ENCODE assay signal across 8 cellular contexts in the genomic region with DNA sequence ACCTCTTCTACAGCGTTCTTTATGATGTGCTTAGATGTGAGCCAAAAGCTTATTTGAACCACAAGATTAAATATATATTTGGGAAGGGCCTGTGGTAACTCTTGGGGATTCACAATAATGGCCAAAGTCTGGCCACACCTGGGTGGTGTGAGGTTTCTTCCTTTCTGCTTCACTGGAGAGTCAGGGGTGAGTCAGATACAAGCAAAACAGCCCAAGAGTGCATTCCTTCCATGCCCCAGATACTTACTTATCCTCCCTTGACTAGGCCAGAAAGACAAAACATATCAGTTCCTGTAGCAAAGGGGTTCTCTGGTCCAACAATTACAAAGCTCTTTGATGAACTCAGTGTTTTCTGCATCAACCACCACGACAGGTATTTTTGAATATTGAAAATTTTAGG. TPM values are rescaled to one million over a fixed set of nuclear protein-coding genes. Genes with fewer than 3 reads are reported as not detected.
DNase-seq lines count a peak whose midpoint lies in the region; TF ChIP-seq lines count a peak whose summit lies in the region.

No MANE protein-coding gene starts in this region.

- H3K9me2 ChIP-seq in GM23248 (ENCODE audit: insufficient read depth) = no peaks in the 10 kb centered on the region
- H3K9me2 ChIP-seq in PC-9 (ENCODE audit: insufficient read depth) = no peaks in the 10 kb centered on the region

- intact Hi-C loops in PC-9 (cut with micrococcal nuclease; ENCODE audit: unreplicated experiment) = loop anchor here (1.0 to 2.0 kb wide), 3 partner anchors 9 to 481 kb away; no protein-coding TSS in a partner anchor

- no peak overlapping the region for H2BK120ac ChIP-seq in neuronal stem cell (ENCODE audit: low read depth, low read length)

- H2AFZ ChIP-seq in GM23248 (no peak overlapping the region), PC-9 (peak overlapping the region; percentile 34; the same call in 1 of the 2 replicates), neuronal stem cell (ENCODE audit: low read length) (no peak overlapping the region)

- H3K36me3 Mint-ChIP-seq in mesothelial cell of epicardium = no peaks in the 10 kb centered on the region

- H3K27ac ChIP-seq in GM23248 = peak overlapping the region; percentile 15; the same call in 1 of the 2 replicates
- H3K27ac ChIP-seq in PC-9 = peak overlapping the region; percentile 57
- H3K27ac ChIP-seq in neuronal stem cell (replicated peaks; ENCODE audit: low read length) = no peak overlapping the region

- no TSS peak for BruUV-seq in PC-9 (replicated peaks; lab: Mats Ljungman, UMichigan)

- no peak overlapping the region for H3K14ac ChIP-seq in neuronal stem cell (ENCODE audit: low read length)

- H3K4me1 ChIP-seq in GM23248 (ENCODE audit: insufficient read depth) (peaks cover 53% of the 10 kb centered on the region), PC-9 (replicated peaks; ENCODE audit: insufficient read depth) (peaks cover 28% of the 10 kb centered on the region), neuronal stem cell (ENCODE audit: control insufficient read depth in 2 of 2, insufficient read depth in 1 of 2, low read depth in 1 of 2, low read length in 2 of 2) (peaks cover 0 to 2% of the 10 kb centered on the region in 2 donors)

- no peak overlapping the region for H2BK15ac ChIP-seq in neuronal stem cell (ENCODE audit: low read length)

- H3K4me3 ChIP-seq in GM23248 = no peak overlapping the region
- no peak overlapping the region for H3K4me3 ChIP-seq in PC-9
- H3K4me3 ChIP-seq in neuronal stem cell (ENCODE audit: low read length in 2 of 2) = no peak overlapping the region

- no peaks in the 10 kb centered on the region for H3K9me3 Mint-ChIP-seq in mesothelial cell of epicardium

- peak overlapping the region; percentile 7 for H3K4me2 ChIP-seq in GM23248 (ENCODE audit: unreplicated experiment)
- H3K4me2 ChIP-seq in PC-9 = peak overlapping the region; percentile 27
- H3K4me2 ChIP-seq in neuronal stem cell (ENCODE audit: insufficient read depth, low read length, poor library complexity, severe bottlenecking) = no peak overlapping the region

- H4K8ac ChIP-seq in neuronal stem cell (ENCODE audit: low read depth, low read length) = no peak overlapping the region

- no peak overlapping the region for H2BK5ac ChIP-seq in neuronal stem cell (ENCODE audit: low read length)

- H3K27me3 ChIP-seq in GM23248 (replicated peaks; ENCODE audit: insufficient read depth) (no peaks in the 10 kb centered on the region), PC-9 (ENCODE audit: insufficient read depth, low read depth) (no peaks in the 10 kb centered on the region), neuronal stem cell (ENCODE audit: control insufficient read depth in 3 of 3, insufficient read depth in 3 of 3, low read depth in 1 of 3, low read length in 3 of 3) (peaks cover 0 to 5% (median 0%) of the 10 kb centered on the region in 3 experiments)

- H3K9me3 ChIP-seq in GM23248 (ENCODE audit: low read depth) (no peaks in the 10 kb centered on the region), PC-9 (ENCODE audit: insufficient read depth, low read depth) (no peaks in the 10 kb centered on the region; the same call in 1 of the 2 replicates), neuronal stem cell (replicated peaks in 1 of 2; ENCODE audit: control insufficient read depth in 2 of 2, insufficient read depth in 1 of 2, low read depth in 1 of 2, low read length in 2 of 2) (no peaks in the 10 kb centered on the region)

- CTCF ChIA-PET in PC-9 (lab: Charles Lee) = interaction anchor here (0.9 to 2.1 kb wide), 5 partner anchors 9 to 122 kb away, joined by 4 to 7 read pairs (median 4); no protein-coding TSS in a partner anchor

- H3F3A ChIP-seq in GM23248 (ENCODE audit: insufficient read depth) = peaks cover 19% of the 10 kb centered on the region
- peaks cover 20% of the 10 kb centered on the region for H3F3A ChIP-seq in PC-9 (ENCODE audit: insufficient read depth, low read depth)

- in situ Hi-C loops in GM13976 (cut with MboI; ENCODE audit: low sequenced_read_pairs, unreplicated experiment) = no loop called here
- in situ Hi-C loops in GM23248 (cut with MboI) = no loop called here

- TF ChIP-seq CTCF in GM13976 (IDR thresholded peaks at IDR 0.05; ENCODE audit: borderline replicate concordance, control extremely low read depth, extremely low read depth, insufficient read depth, missing control alignments) = no peak
- TF ChIP-seq CTCF in PC-9 (conservative IDR thresholded peaks at IDR 0.05) = no peak
- no peak for TF ChIP-seq CTCF in mesothelial cell of epicardium (IDR thresholded peaks at IDR 0.05; ENCODE audit: unreplicated experiment)

- H3K27ac Mint-ChIP-seq in mesothelial cell of epicardium = no peak overlapping the region

- H3K4ac ChIP-seq in neuronal stem cell (ENCODE audit: low read length) = no peak overlapping the region

- H3K18ac ChIP-seq in neuronal stem cell (ENCODE audit: low read length) = no peak overlapping the region

- no peaks in the 10 kb centered on the region for H4K20me1 ChIP-seq in GM23248 (ENCODE audit: insufficient read depth)
- no peaks in the 10 kb centered on the region for H4K20me1 ChIP-seq in PC-9 (ENCODE audit: insufficient read depth)

- H2BK12ac ChIP-seq in neuronal stem cell (ENCODE audit: low read length) = no peak overlapping the region

- no peak overlapping the region for H3K4me3 Mint-ChIP-seq in mesothelial cell of epicardium

- H3K36me3 ChIP-seq in GM23248 (ENCODE audit: low read depth) (no peaks in the 10 kb centered on the region), PC-9 (ENCODE audit: low read depth) (no peaks in the 10 kb centered on the region), neuronal stem cell (replicated peaks in 1 of 2; ENCODE audit: control insufficient read depth in 2 of 2, insufficient read depth in 2 of 2, low read length in 2 of 2) (no peaks in the 10 kb centered on the region)

- POLR2A ChIA-PET in PC-9 (lab: Charles Lee; ENCODE audit: unreplicated experiment) = interaction anchor here (0.5 to 1.4 kb wide), 6 partner anchors 9 to 385 kb away, joined by 3 to 30 read pairs (median 5); partner anchors contain the start of gene ABHD10

- no peak overlapping the region for H3K9ac ChIP-seq in GM23248
- no peak overlapping the region for H3K9ac ChIP-seq in neuronal stem cell (ENCODE audit: low read depth, low read length, poor library complexity)

- 19 to 30% methylated on average over 2 of the region's 2 CpGs for WGBS in GM23248 (ENCODE audit: low coverage in 1 of 2, low lambda C conversion rate in 2 of 2, missing lambda C conversion rate in 2 of 2), 2 experiments
- WGBS in neuronal stem cell (ENCODE audit: extremely low coverage in 2 of 2, insufficient read length in 2 of 2, insufficient replicate concordance in 1 of 2), 2 donors = no CpG with 5 or more reads among the region's 2 CpGs

- no peaks in the 10 kb centered on the region for H3K27me3 Mint-ChIP-seq in mesothelial cell of epicardium (ENCODE audit: low read depth)

- no peak overlapping the region for H4K91ac ChIP-seq in neuronal stem cell (ENCODE audit: low read depth, low read length, poor library complexity)

- H3K4me1 Mint-ChIP-seq in mesothelial cell of epicardium = peaks cover 28% of the 10 kb centered on the region

- DNase-seq in GM13976 (ENCODE audit: low spot score) (peak; percentile 30), GM23248 (peak; percentile 84), PC-9 (peak; percentile 74 to 92), kidney glomerular epithelial cell (lab: John Stamatoyannopoulos, UW) (peak; percentile 95), retina (no peak), neuronal stem cell (ENCODE audit: low spot score) (no peak), mesothelial cell of epicardium (ENCODE audit: low spot score in 2 of 2, unreplicated experiment in 2 of 2) (no peak), DMS 273 treated with DMSO at 0.1 percent for 48 hours (lab: John Stamatoyannopoulos, UW) (no peak)

- H3K23ac ChIP-seq in neuronal stem cell (ENCODE audit: low read depth, low read length, poor library complexity) = no peak overlapping the region

- no peaks in the 10 kb centered on the region for H3K79me2 ChIP-seq in GM23248 (ENCODE audit: insufficient read depth)
- H3K79me2 ChIP-seq in PC-9 (ENCODE audit: low read depth) = no peaks in the 10 kb centered on the region

- no peaks in the 10 kb centered on the region for H3K79me1 ChIP-seq in neuronal stem cell (ENCODE audit: low read depth, low read length)

- H2AK5ac ChIP-seq in neuronal stem cell (ENCODE audit: low read depth, low read length) = no peak overlapping the region

RNA-seq across cellular contexts. Expression of gene ZBED2, which starts 0.9 kb away (rescaled TPM):
- total RNA-seq in GM23248 (2014; rRNA removed; shearing (Covaris generic)) = not detected in 2 replicates
- not detected in 2 replicates for polyA plus RNA-seq in GM23248 (2016; fragmentation: Nextera tagmentation; extraction: Ambion mirVana)
- total RNA-seq in PC-9 (2021) (45.1 and 54.7 TPM in 2 replicates), mesothelial cell of epicardium (not detected in 3 replicates)
- not detected for polyA plus RNA-seq in neuronal stem cell (2013, experiment 1 of 2)
- not detected for polyA plus RNA-seq in neuronal stem cell (2013, experiment 2 of 2)

RNA-seq across cellular contexts. Expression of gene CD96, which starts 52.2 kb away (rescaled TPM):
- total RNA-seq in GM23248 (2014; rRNA removed; shearing (Covaris generic)) = not detected in 2 replicates
- polyA plus RNA-seq in GM23248 (2016; fragmentation: Nextera tagmentation; extraction: Ambion mirVana) = not detected in 2 replicates
- 0.11 and 0.20 TPM in 2 replicates for total RNA-seq in PC-9 (2021)
- 0.04 TPM for polyA plus RNA-seq in neuronal stem cell (2013, experiment 1 of 2)
- polyA plus RNA-seq in neuronal stem cell (2013, experiment 2 of 2) = 0.01 TPM
- 0.20 to 0.27 TPM (median 0.23 TPM) in 3 replicates for total RNA-seq in mesothelial cell of epicardium

Comparison
In these comparisons a context has a peak if more than half of its experiments do, and no peak if none do; other contexts are left out.
1. DNase-seq: peak in GM13976 (single experiment), GM23248 (single experiment), PC-9 (2 of 2) and kidney glomerular epithelial cell (single experiment); none in retina (single experiment), neuronal stem cell (single experiment), mesothelial cell of epicardium (0 of 2) and DMS 273 treated with DMSO at 0.1 percent for 48 hours (single experiment).
2. RNA of gene ZBED2, which starts 0.9 kb away (total RNA-seq): 45.1 to 54.7 TPM in PC-9; not detected in mesothelial cell of epicardium and not detected in GM23248; every median in the first group is over 10 times any median in the second.